ENCODE assay signal across 9 cellular contexts in the genomic region with DNA sequence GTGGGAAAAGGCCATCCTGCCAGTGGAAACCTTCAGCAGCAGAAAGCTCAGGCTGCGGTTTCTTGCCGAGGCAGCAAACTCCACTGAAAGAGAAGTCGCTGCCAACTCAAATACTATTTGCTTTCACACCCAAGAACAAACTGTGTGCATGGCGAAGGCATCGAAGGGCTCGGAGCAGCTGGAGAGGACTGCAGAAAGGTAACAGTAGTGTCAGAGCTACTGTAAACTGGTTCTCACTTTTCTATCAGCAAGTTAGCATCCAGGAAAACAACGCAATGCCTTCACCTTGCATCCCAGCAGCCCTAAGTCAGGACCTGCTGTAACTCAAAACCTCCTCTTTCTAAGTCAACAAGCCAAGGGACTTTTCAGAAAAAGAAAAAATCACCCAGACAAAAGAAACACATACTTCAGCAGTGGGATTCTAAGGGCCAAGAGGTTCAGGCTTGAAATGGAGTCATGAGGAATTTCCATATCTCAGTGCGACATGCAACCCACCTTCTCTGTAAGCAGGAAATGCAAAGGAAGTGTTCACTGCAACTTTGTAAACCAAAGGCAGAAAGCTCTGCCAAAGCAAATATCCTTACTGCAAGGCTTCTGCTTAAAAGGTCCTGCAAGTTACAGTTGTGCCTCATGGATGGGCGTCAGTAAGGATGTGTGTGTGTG.
DNase-seq lines count a peak whose midpoint lies in the region; ATAC-seq and TF ChIP-seq lines count a peak whose summit lies in the region.
"Had no signal": no experiment of that assay in that cellular context is flagged by ENCODE, and none has a peak within 500 bp of the region (broad histone marks: within the 10 kb centered on the region; RNA-seq: fewer than 3 reads in every experiment).

No MANE protein-coding gene starts in this region.

- peak overlapping the region; percentile 38 for H2AFZ ChIP-seq in hepatocyte

- H3K4me3 ChIP-seq in hepatocyte (no peak overlapping the region), skeletal muscle tissue (ENCODE audit: low read length in 3 of 3) (peak overlapping the region in 2 of 3 donors; percentile 25 to 28)

- 27% methylated on average over 9 of the region's 9 CpGs for WGBS in hepatocyte (ENCODE audit: low lambda C conversion rate, missing lambda C conversion rate)

- no peak overlapping the region for H3K9ac ChIP-seq in skeletal muscle tissue (ENCODE audit: low read depth in 1 of 3, low read length in 3 of 3)

- H3K4me1 ChIP-seq in hepatocyte (ENCODE audit: insufficient read depth) = peaks cover 19% of the 10 kb centered on the region
- peaks cover 5 to 7% (median 5%) of the 10 kb centered on the region in 3 donors for H3K4me1 ChIP-seq in skeletal muscle tissue (ENCODE audit: control insufficient read depth in 3 of 3, insufficient read depth in 3 of 3, low read length in 3 of 3)

- no peaks in the 10 kb centered on the region for H4K20me1 ChIP-seq in hepatocyte (ENCODE audit: insufficient read depth, poor library complexity, severe bottlenecking)

- H3K27me3 Mint-ChIP-seq in activated naive CD8-positive, alpha-beta T cell = no peaks in the 10 kb centered on the region

- H3K36me3 ChIP-seq in hepatocyte (replicated peaks; ENCODE audit: insufficient read depth, low read depth) (no peaks in the 10 kb centered on the region), skeletal muscle tissue (ENCODE audit: control insufficient read depth in 3 of 3, insufficient read depth in 3 of 3, low read length in 3 of 3) (no peaks in the 10 kb centered on the region)

- ATAC-seq in GM21825 (IDR thresholded peaks at IDR 0.05; ENCODE audit: unreplicated experiment) = no peak
- no peak for ATAC-seq in GM19463 (IDR thresholded peaks at IDR 0.05; ENCODE audit: unreplicated experiment)
- ATAC-seq: HCT116 had no signal

- no peaks in the 10 kb centered on the region for H3K9me3 Mint-ChIP-seq in activated naive CD8-positive, alpha-beta T cell (ENCODE audit: low read depth)

- peak overlapping the region; percentile 99 for H3K27ac Mint-ChIP-seq in activated naive CD8-positive, alpha-beta T cell

- H3K4me3 Mint-ChIP-seq in activated naive CD8-positive, alpha-beta T cell = peak overlapping the region; percentile 81

- H3K27ac ChIP-seq in hepatocyte (peak overlapping the region; percentile 50), skeletal muscle tissue (ENCODE audit: low read depth, low read length) (peak overlapping the region; percentile 57)

- H3K4me1 Mint-ChIP-seq in activated naive CD8-positive, alpha-beta T cell (ENCODE audit: low read depth) = peaks cover 86% of the 10 kb centered on the region

- peaks cover 8% of the 10 kb centered on the region for H3K36me3 Mint-ChIP-seq in activated naive CD8-positive, alpha-beta T cell

- in situ Hi-C loops in ACHN (cut with HindIII; ENCODE audit: low pct_ligation_motif_present, low pct_unique_long_range_greater_than_20kb, low sequenced_read_pairs) = no loop called here

- peaks cover 43% of the 10 kb centered on the region for H3K79me2 ChIP-seq in hepatocyte

- H3K27me3 ChIP-seq in hepatocyte (no peaks in the 10 kb centered on the region), skeletal muscle tissue (ENCODE audit: control insufficient read depth in 3 of 3, insufficient read depth in 3 of 3, low read length in 3 of 3) (no peaks in the 10 kb centered on the region)

- no peak for TF ChIP-seq CTCF in hepatocyte (IDR thresholded peaks at IDR 0.05; ENCODE audit: poor library complexity)

- peak overlapping the region; percentile 69 for H3K4me2 ChIP-seq in hepatocyte

- H3K9me3 ChIP-seq in hepatocyte (ENCODE audit: low read depth) = no peaks in the 10 kb centered on the region
- no peaks in the 10 kb centered on the region for H3K9me3 ChIP-seq in skeletal muscle tissue (ENCODE audit: control insufficient read depth in 3 of 3, low read length in 3 of 3)

- no peaks in the 10 kb centered on the region for H3K9me2 ChIP-seq in hepatocyte (replicated peaks; ENCODE audit: insufficient read depth)

- DNase-seq in COR-L47 (lab: John Stamatoyannopoulos, UW) (peak; percentile 2), NCI-H1092 (lab: John Stamatoyannopoulos, UW) (peak; percentile 36), hepatocyte (ENCODE audit: low spot score) (peak; percentile 42), ACHN (no peak)
